ENCODE assay signal across 3 cellular contexts in the genomic region with DNA sequence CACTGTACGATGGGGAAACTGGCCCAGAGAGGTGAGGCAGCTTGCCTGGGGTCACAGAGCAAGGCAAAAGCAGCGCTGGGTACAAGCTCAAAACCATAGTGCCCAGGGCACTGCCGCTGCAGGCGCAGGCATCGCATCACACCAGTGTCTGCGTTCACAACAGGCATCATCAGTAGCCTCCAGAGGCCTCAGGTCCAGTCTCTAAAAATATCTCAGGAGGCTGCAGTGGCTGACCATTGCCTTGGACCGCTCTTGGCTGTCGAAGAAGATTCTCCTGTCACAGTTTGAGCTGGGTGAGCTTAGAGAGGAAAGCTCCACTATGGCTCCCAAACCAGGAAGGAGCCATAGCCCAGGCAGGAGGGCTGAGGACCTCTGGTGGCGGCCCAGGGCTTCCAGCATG. TPM values are rescaled to one million over a fixed set of nuclear protein-coding genes. Genes with fewer than 3 reads are reported as not detected.
"Had no signal": no experiment of that assay in that cellular context is flagged by ENCODE, and none has a peak within 500 bp of the region (broad histone marks: within the 10 kb centered on the region; RNA-seq: fewer than 3 reads in every experiment).

No MANE protein-coding gene starts in this region.

RNA-seq across cellular contexts. Expression of a gene that starts 51.2 kb away (rescaled TPM):
- total RNA-seq: activated CD4-positive, alpha-beta T cell treated with anti-CD3 and anti-CD28 coated beads for 36 hours; bronchial epithelial cell; chondrocyte had no signal
